In the genomic region with DNA sequence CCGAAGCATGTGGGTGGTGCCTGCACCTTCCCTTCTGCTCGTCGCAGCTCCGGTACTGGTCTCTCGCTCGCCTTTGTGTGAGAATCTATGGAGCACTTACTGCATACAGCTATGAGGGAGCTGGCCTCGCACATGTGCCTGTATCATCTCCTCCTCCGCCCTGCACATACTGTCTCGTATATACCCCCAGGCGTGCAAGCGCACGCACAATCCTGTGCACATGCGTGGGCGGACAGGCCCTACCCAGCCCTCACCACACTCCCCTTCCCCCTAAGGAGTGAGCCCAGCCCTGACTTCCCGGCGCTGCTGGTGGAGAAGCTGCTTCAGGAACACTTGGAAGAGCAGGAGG, we compare ENCODE assay signal across 8 cellular contexts. TPM values are rescaled to one million over a fixed set of nuclear protein-coding genes. Genes with fewer than 3 reads are reported as not detected.
DNase-seq lines count a peak whose midpoint lies in the region; ATAC-seq and TF ChIP-seq lines count a peak whose summit lies in the region.

No MANE protein-coding gene starts in this region.

- no peaks in the 10 kb centered on the region for H3K9me3 Mint-ChIP-seq in brain

- DNase-seq in heart right ventricle, result no peak
- DNase-seq in Right ventricle myocardium superior, result no peak
- DNase-seq in vagina (ENCODE audit: extremely low spot score in 2 of 2), result peak in 1 of 2 donors; percentile 85
- no peak for DNase-seq in KG1 (lab: John Stamatoyannopoulos, UW)
- DNase-seq in NCI-H2171 treated with DMSO at 0.1 percent for 48 hours (lab: John Stamatoyannopoulos, UW), result no peak

- 73 to 83% methylated on average over 16 of the region's 16 CpGs for WGBS in heart right ventricle, 2 donors

- intact Hi-C loops in heart right ventricle (cut with DNase I), result loop anchor here in 3 of 10 donors (5.0 to 10.0 kb wide), 3 partner anchors 44 to 49 kb away; no protein-coding TSS in a partner anchor
- intact Hi-C loops in Right ventricle myocardium superior (cut with DNase I), result no loop called here
- intact Hi-C loops in vagina (cut with DNase I), result no loop called here

- H3K36me3 ChIP-seq in heart right ventricle, result peaks cover 0 to 50% (median 20%) of the 10 kb centered on the region in 9 donors
- H3K36me3 ChIP-seq in mucosa of rectum (ENCODE audit: control insufficient read depth in 2 of 2, insufficient read depth in 2 of 2, low read length in 2 of 2), result peaks cover 13 to 25% of the 10 kb centered on the region in 2 donors
- H3K36me3 ChIP-seq in vagina, result peaks cover 0 to 43% of the 10 kb centered on the region in 2 donors

- H3K9me3 ChIP-seq in heart right ventricle (no peaks in the 10 kb centered on the region), mucosa of rectum (ENCODE audit: control insufficient read depth in 2 of 2, low read length in 2 of 2) (no peaks in the 10 kb centered on the region), vagina (no peaks in the 10 kb centered on the region)

- H3K27ac ChIP-seq in heart right ventricle, result peak overlapping the region in 4 of 10 donors; percentile 31 to 79 (median 34)
- H3K27ac ChIP-seq in mucosa of rectum (ENCODE audit: low read depth in 2 of 2, low read length in 2 of 2), result no peak overlapping the region
- H3K27ac ChIP-seq in vagina, result peak overlapping the region; percentile 73

- peaks cover 31% of the 10 kb centered on the region for H3K4me1 Mint-ChIP-seq in brain

- H3K4me3 Mint-ChIP-seq in brain, result peak overlapping the region in 4 of 5 experiments; percentile 47 to 71 (median 58)

- no peaks in the 10 kb centered on the region for H3K27me3 ChIP-seq in heart right ventricle
- H3K27me3 ChIP-seq in mucosa of rectum (ENCODE audit: control insufficient read depth in 2 of 2, insufficient read depth in 2 of 2, low read length in 2 of 2), result no peaks in the 10 kb centered on the region
- no peaks in the 10 kb centered on the region for H3K27me3 ChIP-seq in vagina

- peaks cover 15 to 38% (median 28%) of the 10 kb centered on the region in 9 donors for H3K4me1 ChIP-seq in heart right ventricle
- H3K4me1 ChIP-seq in mucosa of rectum (ENCODE audit: control insufficient read depth in 2 of 2, insufficient read depth in 2 of 2, low read length in 2 of 2), result peaks cover 21 to 22% of the 10 kb centered on the region in 2 donors
- peaks cover 35% of the 10 kb centered on the region for H3K4me1 ChIP-seq in vagina

- peak in 2 of 9 donors; percentile 17 to 22 for TF ChIP-seq CTCF in heart right ventricle (IDR thresholded peaks at IDR 0.05)
- TF ChIP-seq CTCF in brain (conservative IDR thresholded peaks at IDR 0.05), result peak; percentile 10 to 14
- TF ChIP-seq CTCF in vagina (IDR thresholded peaks at IDR 0.05), result no peak

- H3K4me3 ChIP-seq in heart right ventricle, result peak overlapping the region in 7 of 10 donors; percentile 35 to 58 (median 47)
- peak overlapping the region; percentile 62 to 65 for H3K4me3 ChIP-seq in mucosa of rectum (ENCODE audit: low read length in 2 of 2)
- H3K4me3 ChIP-seq in vagina, result peak overlapping the region; percentile 40 to 64

- H3K27me3 Mint-ChIP-seq in brain, result no peaks in the 10 kb centered on the region

- peak overlapping the region in 3 of 5 experiments; percentile 57 to 82 (median 66) for H3K27ac Mint-ChIP-seq in brain

- H3K36me3 Mint-ChIP-seq in brain, result peaks cover 39% of the 10 kb centered on the region

- TF ChIP-seq POLR2A in vagina (IDR thresholded peaks at IDR 0.05), result no peak

- peak in 4 of 8 donors; percentile 2 to 4 (median 2) for ATAC-seq in heart right ventricle
- ATAC-seq in Right ventricle myocardium superior (ENCODE audit: poor library complexity), result no peak
- no peak for ATAC-seq in HG03469 (IDR thresholded peaks at IDR 0.05; ENCODE audit: unreplicated experiment)

- H3K9ac ChIP-seq in mucosa of rectum (ENCODE audit: low read depth in 1 of 2, low read length in 2 of 2), result peak overlapping the region; percentile 32 to 54

RNA-seq across cellular contexts. Expression of gene PIK3R2, which starts 8.7 kb away (rescaled TPM):
- total RNA-seq in heart right ventricle (10 to 100 TPM; 15.7 to 29.1 (median 22.3) TPM), Right ventricle myocardium superior (20.8 TPM), vagina (24.8 TPM)
- polyA plus RNA-seq in heart right ventricle (1 to 10 TPM; 2.3 to 6.7 TPM), brain (ENCODE audit: insufficient read depth, low read depth, low replicate concordance) (30.0 TPM)

RNA-seq across cellular contexts. Expression of gene IFI30, which starts 11.9 kb away (rescaled TPM):
- total RNA-seq in heart right ventricle, result 100 to 1,000 TPM in 1 of 10 donors, 10 to 100 TPM in 7, 1 to 10 TPM in 2; 6.5 to 241 (median 11.9) TPM
- polyA plus RNA-seq in heart right ventricle, result 10 to 100 TPM in 1 of 2 donors, 1 to 10 TPM in 1; 9.7 to 31.2 TPM
- 23.1 TPM for total RNA-seq in Right ventricle myocardium superior
- polyA plus RNA-seq in brain (ENCODE audit: insufficient read depth, low read depth, low replicate concordance), result 55.7 TPM
- 43.7 TPM for total RNA-seq in vagina

RNA-seq across cellular contexts. Expression of gene MPV17L2, which starts 31.4 kb away (rescaled TPM):
- total RNA-seq in heart right ventricle, result 10 to 100 TPM; 10.6 to 16.5 (median 14.5) TPM
- polyA plus RNA-seq in heart right ventricle, result 10 to 100 TPM; 23.0 to 61.9 TPM
- total RNA-seq in Right ventricle myocardium superior, result 9.4 TPM
- polyA plus RNA-seq in brain (ENCODE audit: insufficient read depth, low read depth, low replicate concordance), result 19.0 TPM
- 10.3 TPM for total RNA-seq in vagina

RNA-seq across cellular contexts. Expression of gene RAB3A, which starts 42.2 kb away (rescaled TPM):
- total RNA-seq in heart right ventricle (10 to 100 TPM; 24.1 to 36.3 (median 31.4) TPM), Right ventricle myocardium superior (26.7 TPM), vagina (5.6 TPM)
- polyA plus RNA-seq in heart right ventricle (10 to 100 TPM in 1 of 2 donors, 1 to 10 TPM in 1; 7.8 to 16.7 TPM), brain (ENCODE audit: insufficient read depth, low read depth, low replicate concordance) (184 TPM)

Comparison
In these comparisons a context has a peak if more than half of its experiments do, and no peak if none do; other contexts are left out.
1. CTCF ChIP-seq: peak in brain (2 of 2); none in vagina (0 of 3).
2. Peak in every context shown above with its lines, with median percentiles within 50 percentile points of each other: H3K4me3 ChIP-seq.